ENCODE assay signal across 14 cellular contexts in the genomic region with DNA sequence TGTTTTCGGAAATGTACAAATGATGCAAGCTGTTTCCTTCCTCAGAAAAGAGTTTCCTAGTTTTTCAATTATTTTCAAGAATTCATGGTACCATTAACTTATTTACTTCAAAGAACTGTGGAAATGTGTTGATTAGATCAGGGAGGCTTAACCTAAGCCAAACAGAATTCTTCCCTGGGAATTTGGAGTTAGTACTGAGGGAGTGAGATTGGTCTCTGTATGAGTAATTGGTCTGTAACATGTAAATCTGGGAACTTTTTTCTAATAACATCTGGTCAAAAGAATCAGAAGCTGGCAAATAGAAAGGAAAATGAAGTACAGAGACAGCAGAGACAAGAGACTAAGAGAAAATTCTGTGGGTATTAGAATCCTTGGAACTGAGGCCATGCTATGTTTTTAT.
"Had no signal": no experiment of that assay in that cellular context is flagged by ENCODE, and none has a peak within 500 bp of the region (broad histone marks: within the 10 kb centered on the region; RNA-seq: fewer than 3 reads in every experiment).

No MANE protein-coding gene starts in this region.

- H3K4me3 Mint-ChIP-seq: activated CD4-positive, alpha-beta memory T cell treated with anti-CD3 and anti-CD28 coated beads for 36 hours; activated naive CD8-positive, alpha-beta T cell treated with anti-CD3 and anti-CD28 coated beads, Interleukin-2, amount 10 ng/mL, durations not matched to agents 7 days and 5 days; naive thymus-derived CD4-positive, alpha-beta T cell; stimulated activated memory B cell treated with anti-CD40 and anti-IgM and Interleukin-4, amounts not matched to agents 10 μg/mL and 1 μg/mL and 100 μg/mL, for 72 hours had no signal

- FAIRE-seq: colon had no signal

- H3K9me3 ChIP-seq: ascending aorta, tibial nerve had no signal

- H3K4me1 Mint-ChIP-seq: stimulated activated memory B cell treated with anti-CD40 and anti-IgM and Interleukin-4, amounts not matched to agents 10 μg/mL and 1 μg/mL and 100 μg/mL, for 72 hours had no signal

- ATAC-seq: naive thymus-derived CD4-positive, alpha-beta T cell; stimulated activated memory B cell treated with anti-CD40 and anti-IgM and Interleukin-4, amounts not matched to agents 10 μg/mL and 1 μg/mL and 100 μg/mL, for 72 hours had no signal

- H3K27me3 ChIP-seq: ascending aorta, tibial nerve had no signal

- H3K27me3 Mint-ChIP-seq: activated CD4-positive, alpha-beta memory T cell treated with anti-CD3 and anti-CD28 coated beads for 36 hours; activated naive CD8-positive, alpha-beta T cell treated with anti-CD3 and anti-CD28 coated beads, Interleukin-2, amount 10 ng/mL, durations not matched to agents 7 days and 5 days; naive thymus-derived CD4-positive, alpha-beta T cell; progenitor cell of endocrine pancreas; stimulated activated memory B cell treated with anti-CD40 and anti-IgM and Interleukin-4, amounts not matched to agents 10 μg/mL and 1 μg/mL and 100 μg/mL, for 72 hours had no signal

- H3K27ac Mint-ChIP-seq: activated CD4-positive, alpha-beta memory T cell treated with anti-CD3 and anti-CD28 coated beads for 36 hours; activated naive CD8-positive, alpha-beta T cell treated with anti-CD3 and anti-CD28 coated beads, Interleukin-2, amount 10 ng/mL, durations not matched to agents 7 days and 5 days; naive thymus-derived CD4-positive, alpha-beta T cell; progenitor cell of endocrine pancreas; stimulated activated memory B cell treated with anti-CD40 and anti-IgM and Interleukin-4, amounts not matched to agents 10 μg/mL and 1 μg/mL and 100 μg/mL, for 72 hours had no signal

- H3K9me3 Mint-ChIP-seq: activated CD4-positive, alpha-beta memory T cell treated with anti-CD3 and anti-CD28 coated beads for 36 hours; stimulated activated memory B cell treated with anti-CD40 and anti-IgM and Interleukin-4, amounts not matched to agents 10 μg/mL and 1 μg/mL and 100 μg/mL, for 72 hours had no signal

- H3K27ac ChIP-seq: ascending aorta, tibial nerve had no signal

- DNase-seq: activated CD4-positive, alpha-beta memory T cell treated with anti-CD3 and anti-CD28 coated beads for 36 hours; activated CD4-positive, CD25-positive, alpha-beta regulatory T cell treated with anti-CD3 and anti-CD28 coated beads, Interleukin-2, amount 50 U/mL, for 72 hours; activated gamma-delta T cell; activated naive CD8-positive, alpha-beta T cell treated with anti-CD3 and anti-CD28 coated beads, Interleukin-2, amount 10 ng/mL, durations not matched to agents 7 days and 5 days; activated T-cell treated with anti-CD3 and anti-CD28 coated beads, Interleukin-2, amount 50 U/mL, for 48 hours; effector CD4-positive, alpha-beta T cell; naive thymus-derived CD4-positive, alpha-beta T cell; right cardiac atrium; T-helper 9 cell had no signal

- H3K4me3 ChIP-seq: ascending aorta, tibial nerve had no signal

- H3K36me3 ChIP-seq: ascending aorta, tibial nerve had no signal
